ENCODE assay signal across 11 cellular contexts in the genomic region with DNA sequence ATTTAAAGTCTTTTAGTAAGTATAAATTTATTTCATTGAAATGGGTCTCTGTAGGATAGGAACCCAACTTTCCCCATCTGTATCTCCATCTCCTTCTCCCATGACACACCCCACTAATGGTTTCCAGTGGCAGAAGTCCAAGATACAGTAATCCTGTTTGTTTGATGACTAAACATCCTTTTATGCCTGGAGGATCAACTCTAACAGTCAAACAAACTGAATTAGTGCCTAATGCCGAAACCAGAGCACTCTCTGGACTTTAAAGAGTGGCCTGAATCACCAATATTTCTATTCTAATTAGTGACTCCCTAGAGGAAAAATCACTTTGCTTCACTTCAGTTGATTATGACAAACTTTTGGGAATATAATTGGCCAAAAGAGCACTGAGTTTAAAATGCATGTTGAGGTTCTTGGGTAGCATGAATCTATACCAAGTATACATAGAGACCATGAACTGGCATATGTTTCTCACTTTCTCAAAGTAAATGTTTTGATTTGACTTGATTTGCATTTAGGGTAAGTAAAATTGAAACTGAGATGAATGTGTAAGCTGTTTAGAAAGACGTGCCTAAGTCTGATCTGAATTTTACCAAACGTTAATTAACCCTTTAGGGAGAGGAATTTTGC.
DNase-seq lines count a peak whose midpoint lies in the region; ATAC-seq and TF ChIP-seq lines count a peak whose summit lies in the region.
"Had no signal": no experiment of that assay in that cellular context is flagged by ENCODE, and none has a peak within 500 bp of the region (broad histone marks: within the 10 kb centered on the region; RNA-seq: fewer than 3 reads in every experiment).

No MANE protein-coding gene starts in this region.

- POLR2A ChIA-PET in BJ (lab: Charles Lee): no interaction called here
- POLR2A ChIA-PET in T-cell (lab: Charles Lee): interaction anchor here in 1 of 2 donors (0.6 kb wide), 1 partner anchor 162 kb away, joined by 10 read pairs; no protein-coding TSS in a partner anchor
- POLR2A ChIA-PET in naive thymus-derived CD8-positive, alpha-beta T cell (lab: Charles Lee): no interaction called here

- H3K4me3 ChIP-seq in BJ (ENCODE audit: low read depth, low read length): no peak overlapping the region
- H3K4me3 ChIP-seq: tibial artery had no signal

- no peak overlapping the region for H3K4me3 Mint-ChIP-seq in T-cell
- H3K4me3 Mint-ChIP-seq in naive thymus-derived CD8-positive, alpha-beta T cell: no peak overlapping the region

- in situ Hi-C loops in SK-MEL-5 (cut with HindIII; ENCODE audit: low pct_unique_long_range_greater_than_20kb, low sequenced_read_pairs): no loop called here

- no peaks in the 10 kb centered on the region for H3K27me3 ChIP-seq in BJ (ENCODE audit: control insufficient read depth, insufficient read depth, low read length)
- H3K27me3 ChIP-seq: tibial artery had no signal

- DNase-seq in BJ (ENCODE audit: low read depth) (peak; percentile 66), LHCN-M2 (ENCODE audit: low read depth) (peak; percentile 80), SK-MEL-5 (ENCODE audit: low read depth, low spot score) (peak; percentile 16), glomerular visceral epithelial cell (ENCODE audit: extremely low spot score) (peak; percentile 39), T-cell (no peak), left colon (no peak), GM19238 (ENCODE audit: insufficient read length, low spot score) (no peak)
- DNase-seq in naive thymus-derived CD8-positive, alpha-beta T cell: no peak
- DNase-seq: DMS79 treated with DMSO at 0.1 percent for 48 hours; stimulated activated CD4-positive, alpha-beta T cell treated with anti-CD3 and anti-CD28 coated beads, Interleukin-4, amount 100 ng/mL, for 24 hours; tibial artery had no signal

- no peak overlapping the region for H3K27ac Mint-ChIP-seq in T-cell
- no peak overlapping the region for H3K27ac Mint-ChIP-seq in naive thymus-derived CD8-positive, alpha-beta T cell

- intact Hi-C loops in left colon (cut with DNase I, micrococcal nuclease): no loop called here

- ATAC-seq in T-cell (replicated peaks in 1 of 4): no peak
- ATAC-seq in naive thymus-derived CD8-positive, alpha-beta T cell: no peak
- ATAC-seq in left colon: no peak

- CTCF ChIA-PET in BJ (lab: Yijun Ruan, JAX) (no interaction called here), T-cell (lab: Charles Lee) (interaction anchor here in 1 of 2 donors (0.7 kb wide), 1 partner anchor 365 kb away, joined by 6 read pairs; no protein-coding TSS in a partner anchor)

- no peaks in the 10 kb centered on the region for H3K36me3 Mint-ChIP-seq in T-cell
- H3K36me3 Mint-ChIP-seq in naive thymus-derived CD8-positive, alpha-beta T cell: no peaks in the 10 kb centered on the region

- H3K9me3 Mint-ChIP-seq in T-cell: peaks cover 4 to 16% (median 5%) of the 10 kb centered on the region in 3 donors
- H3K9me3 Mint-ChIP-seq in naive thymus-derived CD8-positive, alpha-beta T cell: peaks cover 0 to 23% (median 2%) of the 10 kb centered on the region in 9 donors

- no peaks in the 10 kb centered on the region for H3K36me3 ChIP-seq in BJ (ENCODE audit: control insufficient read depth, insufficient read depth, low read length)
- H3K36me3 ChIP-seq: tibial artery had no signal

- no peak for TF ChIP-seq CTCF in BJ (IDR thresholded peaks at IDR 0.05; ENCODE audit: insufficient read depth, low read depth, low read length)

- no peaks in the 10 kb centered on the region for H3K27me3 Mint-ChIP-seq in T-cell
- no peaks in the 10 kb centered on the region for H3K27me3 Mint-ChIP-seq in naive thymus-derived CD8-positive, alpha-beta T cell

- H3K4me1 Mint-ChIP-seq in T-cell: no peaks in the 10 kb centered on the region
- H3K4me1 Mint-ChIP-seq in naive thymus-derived CD8-positive, alpha-beta T cell: no peaks in the 10 kb centered on the region

Comparison
In these comparisons a context has a peak if more than half of its experiments do, and no peak if none do; other contexts are left out.
1. DNase-seq: peak in BJ (single experiment), LHCN-M2 (single experiment), SK-MEL-5 (single experiment) and glomerular visceral epithelial cell (single experiment); none in T-cell (0 of 34), naive thymus-derived CD8-positive, alpha-beta T cell (0 of 10), left colon (0 of 2) and GM19238 (single experiment).